25 cellular contexts compared by ENCODE assay signal in the genomic region with DNA sequence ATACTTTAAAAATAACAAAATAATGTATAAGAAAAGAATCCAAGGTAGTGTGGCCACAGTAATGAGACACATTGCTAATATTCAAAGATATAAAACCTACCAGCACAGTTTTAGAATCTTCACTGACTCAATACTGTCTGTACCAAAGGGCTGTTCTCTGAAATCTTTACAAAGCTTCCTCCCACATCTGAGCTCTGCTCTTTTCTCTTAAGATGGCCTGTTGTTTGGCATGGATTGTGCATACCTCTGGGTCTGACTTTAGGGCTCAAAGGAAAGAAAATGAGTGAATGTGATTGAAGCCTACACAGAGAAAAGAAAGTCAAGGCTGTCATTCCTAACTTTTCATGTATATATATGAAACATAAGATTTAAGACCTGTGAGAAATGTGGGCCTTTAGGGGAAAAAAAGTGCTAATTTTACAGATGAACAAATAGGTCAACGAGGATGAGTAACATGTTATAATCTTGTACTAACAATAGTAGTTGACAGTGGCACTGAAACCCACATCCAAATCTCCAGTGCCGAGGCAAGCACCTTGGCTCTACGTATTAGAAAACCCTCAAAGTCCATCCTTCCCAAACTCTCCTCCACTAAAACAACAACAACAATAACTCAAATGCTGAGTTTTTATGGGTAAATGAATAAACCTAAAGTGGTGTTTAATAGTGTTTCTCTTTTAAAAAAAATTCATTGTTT.
DNase-seq lines count a peak whose midpoint lies in the region; ATAC-seq and TF ChIP-seq lines count a peak whose summit lies in the region.
"Had no signal": no experiment of that assay in that cellular context is flagged by ENCODE, and none has a peak within 500 bp of the region (broad histone marks: within the 10 kb centered on the region; RNA-seq: fewer than 3 reads in every experiment).

No MANE protein-coding gene starts in this region.

- intact Hi-C loops in left ventricle myocardium inferior (cut with micrococcal nuclease) (no loop called here), Right ventricle myocardium superior (cut with DNase I) (no loop called here)

- H3K27ac ChIP-seq in left ventricle myocardium inferior (replicated peaks) = peak overlapping the region; percentile 44
- peak overlapping the region; percentile 2 for H3K27ac ChIP-seq in mesodermal cell (ENCODE audit: low read depth, low read length, severe bottlenecking)
- peak overlapping the region; percentile 59 for H3K27ac ChIP-seq in urinary bladder (ENCODE audit: low read depth)
- H3K27ac ChIP-seq: A549; BLaER1 treated with 17β-estradiol and CSF1 and Interleukin-3, amounts not matched to agents 10 nM and 100 nM; KMS-11; Peyer's patch had no signal

- no CpG with 5 or more reads among the region's 3 CpGs for WGBS in mesodermal cell (ENCODE audit: insufficient coverage in 2 of 2), 2 experiments
- WGBS in urinary bladder = 92% methylated on average over 3 of the region's 3 CpGs

- no peak for DNase-seq in left ventricle myocardium inferior
- no peak for DNase-seq in Right ventricle myocardium superior
- DNase-seq in astrocyte of the hippocampus (ENCODE audit: low read depth, low spot score) = peak; percentile 30
- no peak for DNase-seq in G401 (ENCODE audit: low spot score)
- DNase-seq: AML-193; CD4-positive, alpha-beta T cell; GDM1; HCEC 1CT; NCI-H1048; NCI-H1417; NCI-H1694; NCI-H2081; NCI-H226; NCI-H510A; Peyer's patch; SK-N-SH had no signal

- ATAC-seq in Right ventricle myocardium superior (ENCODE audit: poor library complexity) = no peak
- ATAC-seq in activated CD4-positive, CD25-positive, alpha-beta regulatory T cell treated with anti-CD3 and anti-CD28 coated beads, Interleukin-2, amount 50 U/mL, for 24 hours = no peak
- no peak for ATAC-seq in stimulated activated memory B cell treated with anti-CD40 and anti-IgM and Interleukin-4, amounts not matched to agents 10 μg/mL and 1 μg/mL and 100 μg/mL, for 72 hours
- ATAC-seq: A549, GM12878 had no signal

- no peaks in the 10 kb centered on the region for H3K4me1 Mint-ChIP-seq in stimulated activated memory B cell treated with anti-CD40 and anti-IgM and Interleukin-4, amounts not matched to agents 10 μg/mL and 1 μg/mL and 100 μg/mL, for 72 hours
- H3K4me1 Mint-ChIP-seq: IgD-negative memory B cell had no signal

- in situ Hi-C loops in G401 (cut with HindIII; ENCODE audit: low sequenced_read_pairs) = no loop called here

- no peaks in the 10 kb centered on the region for H3K36me3 Mint-ChIP-seq in stimulated activated memory B cell treated with anti-CD40 and anti-IgM and Interleukin-4, amounts not matched to agents 10 μg/mL and 1 μg/mL and 100 μg/mL, for 72 hours
- H3K36me3 Mint-ChIP-seq: IgD-negative memory B cell had no signal

- H3K4me1 ChIP-seq in left ventricle myocardium inferior = peaks cover 69% of the 10 kb centered on the region
- H3K4me1 ChIP-seq in mesodermal cell (ENCODE audit: control insufficient read depth, insufficient read depth, low read length, poor library complexity, severe bottlenecking) = peaks cover 40% of the 10 kb centered on the region
- no peaks in the 10 kb centered on the region for H3K4me1 ChIP-seq in urinary bladder (ENCODE audit: insufficient read depth)
- H3K4me1 ChIP-seq: A549, Peyer's patch had no signal

- H3K9me3 Mint-ChIP-seq in stimulated activated memory B cell treated with anti-CD40 and anti-IgM and Interleukin-4, amounts not matched to agents 10 μg/mL and 1 μg/mL and 100 μg/mL, for 72 hours = no peaks in the 10 kb centered on the region
- H3K9me3 Mint-ChIP-seq: CD4-positive, alpha-beta T cell; IgD-negative memory B cell had no signal

- H3K4me3 Mint-ChIP-seq in stimulated activated memory B cell treated with anti-CD40 and anti-IgM and Interleukin-4, amounts not matched to agents 10 μg/mL and 1 μg/mL and 100 μg/mL, for 72 hours = no peak overlapping the region
- H3K4me3 Mint-ChIP-seq: CD4-positive, alpha-beta T cell; IgD-negative memory B cell had no signal

- H3K27ac Mint-ChIP-seq in stimulated activated memory B cell treated with anti-CD40 and anti-IgM and Interleukin-4, amounts not matched to agents 10 μg/mL and 1 μg/mL and 100 μg/mL, for 72 hours = no peak overlapping the region
- H3K27ac Mint-ChIP-seq: CD4-positive, alpha-beta T cell; IgD-negative memory B cell had no signal

- H3K36me3 ChIP-seq in left ventricle myocardium inferior (no peaks in the 10 kb centered on the region), mesodermal cell (ENCODE audit: control insufficient read depth, insufficient read depth, low read length) (no peaks in the 10 kb centered on the region), urinary bladder (ENCODE audit: insufficient read depth) (no peaks in the 10 kb centered on the region)
- H3K36me3 ChIP-seq: BLaER1 treated with 17β-estradiol and CSF1 and Interleukin-3, amounts not matched to agents 10 nM and 100 nM; Peyer's patch had no signal

- no peaks in the 10 kb centered on the region for H3K9me3 ChIP-seq in left ventricle myocardium inferior (replicated peaks)
- H3K9me3 ChIP-seq in mesodermal cell (ENCODE audit: control insufficient read depth, low read length) = no peaks in the 10 kb centered on the region
- H3K9me3 ChIP-seq: A549; BLaER1 treated with 17β-estradiol and CSF1 and Interleukin-3, amounts not matched to agents 10 nM and 100 nM; Peyer's patch; SK-N-SH had no signal

- no peaks in the 10 kb centered on the region for H3K27me3 ChIP-seq in left ventricle myocardium inferior (ENCODE audit: low read depth)
- H3K27me3 ChIP-seq: BLaER1 treated with 17β-estradiol and CSF1 and Interleukin-3, amounts not matched to agents 10 nM and 100 nM; Peyer's patch had no signal

- TF ChIP-seq CTCF in left ventricle myocardium inferior (IDR thresholded peaks at IDR 0.05; ENCODE audit: borderline replicate concordance) = no peak

- H3K27me3 Mint-ChIP-seq in stimulated activated memory B cell treated with anti-CD40 and anti-IgM and Interleukin-4, amounts not matched to agents 10 μg/mL and 1 μg/mL and 100 μg/mL, for 72 hours = no peaks in the 10 kb centered on the region
- H3K27me3 Mint-ChIP-seq: CD4-positive, alpha-beta T cell had no signal

- H3K4me3 ChIP-seq in left ventricle myocardium inferior (no peak overlapping the region), mesodermal cell (ENCODE audit: extremely low read depth, insufficient read depth, low read length, poor library complexity, severe bottlenecking) (no peak overlapping the region), urinary bladder (ENCODE audit: low read depth, low read length) (no peak overlapping the region)
- H3K4me3 ChIP-seq: A549; BLaER1 treated with 17β-estradiol and CSF1 and Interleukin-3, amounts not matched to agents 10 nM and 100 nM; GM12878; Peyer's patch had no signal

Comparison
In these comparisons a context has a peak if more than half of its experiments do, and no peak if none do; other contexts are left out.
1. H3K27ac ChIP-seq: peak in every context shown above with its lines; median percentile 59 in urinary bladder; 44 in left ventricle myocardium inferior; 2 in mesodermal cell.